In the genomic region with DNA sequence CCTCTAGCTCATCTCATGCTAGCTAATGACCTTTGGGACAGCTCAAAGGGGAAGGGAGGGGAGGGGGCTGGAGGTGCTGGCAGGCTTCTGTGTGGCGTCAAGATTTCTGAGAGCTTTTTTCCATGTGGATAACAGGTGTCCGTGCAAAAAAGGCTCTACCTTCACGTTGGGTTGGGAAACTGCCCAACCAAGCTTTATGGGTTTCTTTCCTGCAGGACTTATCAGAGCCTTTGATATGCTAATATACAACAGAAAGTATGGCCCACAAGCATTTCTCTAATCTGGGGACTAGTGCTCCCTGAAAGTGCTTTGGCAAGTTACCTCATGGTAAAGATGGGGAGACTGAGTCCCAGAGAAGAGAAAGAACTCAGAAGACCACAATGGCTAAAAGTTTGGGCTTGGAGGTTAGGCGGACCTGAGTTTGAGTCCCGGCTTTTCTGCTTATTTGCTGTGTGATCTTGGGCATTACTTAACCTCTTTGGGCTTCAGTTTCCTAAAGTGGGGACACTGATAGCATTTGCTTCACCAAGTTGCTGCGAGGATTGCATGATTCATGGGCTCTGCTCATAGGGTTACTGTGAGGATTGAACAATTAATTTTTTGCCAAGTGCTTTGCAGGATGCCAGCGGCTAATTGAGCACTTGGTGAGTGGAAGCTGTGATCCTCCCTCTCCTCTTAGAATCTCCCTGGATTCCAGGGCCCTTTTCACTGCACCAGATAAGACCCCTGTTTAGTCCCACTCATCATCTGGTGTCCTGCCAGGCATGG, we compare ENCODE assay signal across 15 cellular contexts. TPM values are rescaled to one million over a fixed set of nuclear protein-coding genes. Genes with fewer than 3 reads are reported as not detected.
DNase-seq lines count a peak whose midpoint lies in the region; ATAC-seq and TF ChIP-seq lines count a peak whose summit lies in the region.
"Had no signal": no experiment of that assay in that cellular context is flagged by ENCODE, and none has a peak within 500 bp of the region (broad histone marks: within the 10 kb centered on the region; RNA-seq: fewer than 3 reads in every experiment).

No MANE protein-coding gene starts in this region.

- H3K36me3 Mint-ChIP-seq in activated CD4-positive, alpha-beta T cell treated with anti-CD3 and anti-CD28 coated beads, Interleukin-2, amount 10 ng/mL, durations not matched to agents 24 days and 14 days (ENCODE audit: low read depth): no peaks in the 10 kb centered on the region

- H3K27ac Mint-ChIP-seq in activated CD4-positive, alpha-beta T cell treated with anti-CD3 and anti-CD28 coated beads, Interleukin-2, amount 10 ng/mL, durations not matched to agents 24 days and 14 days: no peak overlapping the region
- H3K27ac Mint-ChIP-seq: stimulated activated naive CD8-positive, alpha-beta T cell treated with anti-CD3 and anti-CD28 coated beads, Interleukin-15, Interleukin-2, amounts not matched to agents 100 ng/mL and 50 ng/mL, for 24 hours had no signal

- peak overlapping the region in 10 of 12 donors; percentile 12 to 92 (median 66) for H3K27ac ChIP-seq in heart left ventricle
- H3K27ac ChIP-seq in caudate nucleus (ENCODE audit: low read depth, low read length): peak overlapping the region; percentile 68
- peak overlapping the region; percentile 41 for H3K27ac ChIP-seq in lower lobe of right lung
- H3K27ac ChIP-seq in thyroid gland: peak overlapping the region; percentile 63 to 99 (median 94)
- H3K27ac ChIP-seq: ovary had no signal

- TF ChIP-seq CTCF in heart left ventricle (IDR thresholded peaks at IDR 0.05) (no peak), lower lobe of right lung (IDR thresholded peaks at IDR 0.05) (no peak), thyroid gland (IDR thresholded peaks at IDR 0.05) (no peak), GM13977 (IDR thresholded peaks at IDR 0.05; ENCODE audit: extremely low read depth, insufficient read depth, missing control alignments) (no peak)

- no peak for DNase-seq in heart left ventricle
- no peak for DNase-seq in Right ventricle myocardium inferior (ENCODE audit: missing footprints)
- DNase-seq in caudate nucleus (lab: John Stamatoyannopoulos, UW): peak in 4 of 61 donors; percentile 26 to 46 (median 36)
- no peak for DNase-seq in lower lobe of right lung
- no peak for DNase-seq in thyroid gland
- DNase-seq in SIG-M5 (lab: John Stamatoyannopoulos, UW): no peak
- no peak for DNase-seq in GM13977 (ENCODE audit: low spot score)
- DNase-seq in activated CD4-positive, alpha-beta T cell treated with anti-CD3 and anti-CD28 coated beads, Interleukin-2, amount 10 ng/mL, durations not matched to agents 24 days and 14 days: no peak
- DNase-seq: COR-L47, KG1, NCI-H1436 treated with DMSO at 0.1 percent for 48 hours, NCI-H446 treated with DMSO at 0.1 percent for 48 hours, ovary had no signal

- WGBS in heart left ventricle, 4 donors: 54 to 69% (median 66%) methylated on average over 7 of the region's 7 CpGs
- WGBS in thyroid gland, 2 donors: 60 to 75% methylated on average over 7 of the region's 7 CpGs

- no peak overlapping the region for H3K4me3 Mint-ChIP-seq in activated CD4-positive, alpha-beta T cell treated with anti-CD3 and anti-CD28 coated beads, Interleukin-2, amount 10 ng/mL, durations not matched to agents 24 days and 14 days
- H3K4me3 Mint-ChIP-seq: stimulated activated naive CD8-positive, alpha-beta T cell treated with anti-CD3 and anti-CD28 coated beads, Interleukin-15, Interleukin-2, amounts not matched to agents 100 ng/mL and 50 ng/mL, for 24 hours had no signal

- H3K4me3 ChIP-seq in heart left ventricle (no peak overlapping the region), lower lobe of right lung (no peak overlapping the region), thyroid gland (replicated peaks in 1 of 3) (no peak overlapping the region)
- H3K4me3 ChIP-seq: ovary had no signal

- peaks cover 18% of the 10 kb centered on the region for H3K27me3 Mint-ChIP-seq in activated CD4-positive, alpha-beta T cell treated with anti-CD3 and anti-CD28 coated beads, Interleukin-2, amount 10 ng/mL, durations not matched to agents 24 days and 14 days

- TF ChIP-seq POLR2A in heart left ventricle (IDR thresholded peaks at IDR 0.05): no peak
- TF ChIP-seq POLR2A in thyroid gland (IDR thresholded peaks at IDR 0.05): no peak

- H3K9me3 Mint-ChIP-seq in activated CD4-positive, alpha-beta T cell treated with anti-CD3 and anti-CD28 coated beads, Interleukin-2, amount 10 ng/mL, durations not matched to agents 24 days and 14 days: no peaks in the 10 kb centered on the region
- H3K9me3 Mint-ChIP-seq: stimulated activated naive CD8-positive, alpha-beta T cell treated with anti-CD3 and anti-CD28 coated beads, Interleukin-15, Interleukin-2, amounts not matched to agents 100 ng/mL and 50 ng/mL, for 24 hours had no signal

- H3K9me3 ChIP-seq in heart left ventricle (no peaks in the 10 kb centered on the region), lower lobe of right lung (no peaks in the 10 kb centered on the region), thyroid gland (no peaks in the 10 kb centered on the region)
- H3K9me3 ChIP-seq: ovary had no signal

- in situ Hi-C loops in GM13977 (cut with MboI; ENCODE audit: low pct_unique_long_range_greater_than_20kb, low sequenced_read_pairs, unreplicated experiment): no loop called here

- H3K4me1 ChIP-seq in heart left ventricle (peaks cover 5 to 78% (median 48%) of the 10 kb centered on the region in 12 donors), lower lobe of right lung (peaks cover 44% of the 10 kb centered on the region), thyroid gland (peaks cover 47 to 88% of the 10 kb centered on the region in 2 donors)

- H3K36me3 ChIP-seq in heart left ventricle: no peaks in the 10 kb centered on the region
- no peaks in the 10 kb centered on the region for H3K36me3 ChIP-seq in lower lobe of right lung
- peaks cover 0 to 3% of the 10 kb centered on the region in 2 donors for H3K36me3 ChIP-seq in thyroid gland
- H3K36me3 ChIP-seq: ovary had no signal

- H3K4me1 Mint-ChIP-seq in activated CD4-positive, alpha-beta T cell treated with anti-CD3 and anti-CD28 coated beads, Interleukin-2, amount 10 ng/mL, durations not matched to agents 24 days and 14 days: peaks cover 7% of the 10 kb centered on the region

- H3K27me3 ChIP-seq in heart left ventricle (no peaks in the 10 kb centered on the region), lower lobe of right lung (ENCODE audit: low read depth) (no peaks in the 10 kb centered on the region), thyroid gland (no peaks in the 10 kb centered on the region)
- H3K27me3 ChIP-seq: ovary had no signal

- ATAC-seq in heart left ventricle: no peak
- no peak for ATAC-seq in Right ventricle myocardium inferior
- no peak for ATAC-seq in lower lobe of right lung

- intact Hi-C loops in heart left ventricle (cut with DNase I) (no loop called here), Right ventricle myocardium inferior (cut with DNase I) (no loop called here), lower lobe of right lung (cut with DNase I) (loop anchor here (10.0 kb wide), 1 partner anchor 48 kb away; no protein-coding TSS in a partner anchor), thyroid gland (cut with DNase I) (no loop called here)
- intact Hi-C loops in activated CD4-positive, alpha-beta T cell treated with anti-CD3 and anti-CD28 coated beads, Interleukin-2, amount 10 ng/mL, durations not matched to agents 24 days and 14 days (cut with micrococcal nuclease): no loop called here

RNA-seq across cellular contexts. Expression of gene ADGRG1, which starts 14.1 kb away (rescaled TPM):
- total RNA-seq in heart left ventricle: 10 to 100 TPM; 15.2 to 65.2 (median 17.5) TPM
- 10 to 100 TPM; 14.1 to 23.3 TPM for polyA plus RNA-seq in heart left ventricle
- 23.1 TPM for total RNA-seq in Right ventricle myocardium inferior
- 37.9 TPM for total RNA-seq in lower lobe of right lung
- 100 to 1,000 TPM; 120 to 295 (median 239) TPM for total RNA-seq in thyroid gland
- total RNA-seq in activated CD4-positive, alpha-beta T cell treated with anti-CD3 and anti-CD28 coated beads, Interleukin-2, amount 10 ng/mL, durations not matched to agents 24 days and 14 days: 3.8 and 4.8 TPM in 2 replicates

RNA-seq across cellular contexts. Expression of gene ADGRG3, which starts 25.6 kb away (rescaled TPM):
- total RNA-seq in heart left ventricle (1 to 10 TPM in 1 of 9 donors, under 1 TPM in 8; 0.12 to 1.4 (median 0.53) TPM), Right ventricle myocardium inferior (0.87 TPM), lower lobe of right lung (7.7 TPM), thyroid gland (10 to 100 TPM in 2 of 4 donors, 1 to 10 TPM in 2; 3.8 to 14.2 (median 8.2) TPM)
- under 1 TPM; 0.15 to 0.61 TPM for polyA plus RNA-seq in heart left ventricle
- total RNA-seq in activated CD4-positive, alpha-beta T cell treated with anti-CD3 and anti-CD28 coated beads, Interleukin-2, amount 10 ng/mL, durations not matched to agents 24 days and 14 days: not detected in 2 replicates

RNA-seq across cellular contexts. Expression of gene DRC7, which starts 52.1 kb away (rescaled TPM):
- total RNA-seq in heart left ventricle (under 1 TPM in 1 of 9 donors, not detected in 8; 0.29 TPM), Right ventricle myocardium inferior (not detected), lower lobe of right lung (4.3 TPM), thyroid gland (1 to 10 TPM in 1 of 4 donors, under 1 TPM in 1, not detected in 2; 0.22 to 7.1 TPM)
- not detected for polyA plus RNA-seq in heart left ventricle
- total RNA-seq in activated CD4-positive, alpha-beta T cell treated with anti-CD3 and anti-CD28 coated beads, Interleukin-2, amount 10 ng/mL, durations not matched to agents 24 days and 14 days: 0.09 TPM in 1 of 2 replicates, not detected in the other
- total RNA-seq: mesenteric fat pad had no signal

Comparison
In these comparisons a context has a peak if more than half of its experiments do, and no peak if none do; other contexts are left out.
1. H3K27ac ChIP-seq: peak in every context shown above with its lines; median percentile 94 in thyroid gland; 68 in caudate nucleus; 66 in heart left ventricle; 41 in lower lobe of right lung.